1 cellular context compared by ENCODE assay signal in genomic region chr3:192883512-192883911, GRCh38.
A peak's percentile ranks its signal among the peaks of the same experiment; 100 is the strongest.
TF ChIP-seq lines count a peak whose summit lies in the region.

No MANE protein-coding gene starts in this region.

TF ChIP-seq in HepG2, 621 proteins besides CTCF, POLR2A, EP300 and RAD21 (continued from another document):
- TF ChIP-seq TEAD3 (CRISPR knock-in tag; optimal IDR thresholded peaks at IDR 0.05; ENCODE audit: borderline replicate concordance) (peak; percentile 38), KAT7 (CRISPR knock-in tag; IDR thresholded peaks at IDR 0.05; ENCODE audit: borderline replicate concordance) (no peak)
